In the genomic region with DNA sequence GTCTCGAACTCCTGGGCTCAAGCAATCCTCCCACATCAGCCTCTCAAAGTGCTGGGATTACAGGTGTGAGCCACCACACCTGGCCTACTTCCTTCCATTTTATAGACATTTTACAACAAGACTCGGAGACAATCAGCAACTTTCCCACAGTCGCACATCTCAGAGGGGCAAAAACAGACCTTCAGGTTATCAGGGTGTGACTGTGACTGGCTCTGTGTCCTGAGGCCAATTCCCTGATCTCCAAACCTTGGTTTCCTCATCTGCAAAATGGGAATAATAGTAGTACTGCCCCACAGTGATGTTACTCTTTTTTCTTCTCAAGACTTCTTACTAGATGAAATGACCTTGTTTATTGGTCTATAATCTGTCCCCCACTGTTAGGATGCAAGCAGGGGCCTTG, we compare ENCODE assay signal across 1 cellular context.
TF ChIP-seq lines count a peak whose summit lies in the region.

No MANE protein-coding gene starts in this region.

TF ChIP-seq in HepG2, 621 proteins besides CTCF, POLR2A, EP300 and RAD21:
- TF ChIP-seq ZNF629 (CRISPR knock-in tag; conservative IDR thresholded peaks at IDR 0.05) = peak; percentile 61
- TF ChIP-seq SOX6 (IDR thresholded peaks at IDR 0.05) = no peak
- TF ChIP-seq SOX6 (CRISPR knock-in tag; IDR thresholded peaks at IDR 0.05) = no peak
